In the genomic region with DNA sequence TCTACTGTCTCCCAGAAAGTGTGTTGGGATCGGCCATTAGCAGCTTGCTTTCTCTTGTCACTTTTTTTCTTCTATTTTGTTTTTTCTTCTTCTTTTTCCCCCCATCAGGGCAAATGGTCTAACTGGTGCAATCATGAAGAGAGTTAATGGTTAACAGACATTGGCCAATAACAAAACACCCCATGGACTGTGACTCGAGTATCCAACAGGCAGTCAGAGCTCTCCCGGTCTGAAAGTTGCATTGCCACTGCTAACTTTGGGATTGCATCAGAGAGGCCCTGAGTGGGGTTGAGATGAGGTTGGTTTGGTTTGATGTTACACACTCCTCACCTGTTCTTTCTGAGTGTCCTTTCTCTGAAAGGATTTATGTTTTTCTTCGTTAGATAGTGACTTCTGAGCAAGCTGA, we compare ENCODE assay signal across 17 cellular contexts. TPM values are rescaled to one million over a fixed set of nuclear protein-coding genes. Genes with fewer than 3 reads are reported as not detected.
DNase-seq lines count a peak whose midpoint lies in the region; ATAC-seq, FAIRE-seq and TF ChIP-seq lines count a peak whose summit lies in the region.
"Had no signal": no experiment of that assay in that cellular context is flagged by ENCODE, and none has a peak within 500 bp of the region (broad histone marks: within the 10 kb centered on the region; RNA-seq: fewer than 3 reads in every experiment).

No MANE protein-coding gene starts in this region.

- peak overlapping the region; percentile 96 to 98 for H3K27ac ChIP-seq in A549
- peak overlapping the region; percentile 82 to 96 (median 94) for H3K27ac ChIP-seq in right lobe of liver
- H3K27ac ChIP-seq: SK-N-MC, WERI-Rb-1 had no signal

- ATAC-seq in A549: peak; percentile 68 to 85
- ATAC-seq in right lobe of liver: peak; percentile 75 to 91 (median 83)
- ATAC-seq in GM18867 (IDR thresholded peaks at IDR 0.05; ENCODE audit: unreplicated experiment): no peak
- ATAC-seq in activated CD8-positive, alpha-beta memory T cell treated with anti-CD3 and anti-CD28 coated beads, Interleukin-2, amount 10 ng/mL, durations not matched to agents 7 days and 5 days: no peak
- ATAC-seq in HG03039 (IDR thresholded peaks at IDR 0.05; ENCODE audit: unreplicated experiment): no peak

- H3K4me1 Mint-ChIP-seq in activated CD8-positive, alpha-beta memory T cell treated with anti-CD3 and anti-CD28 coated beads, Interleukin-2, amount 10 ng/mL, durations not matched to agents 7 days and 5 days: peaks cover 2% of the 10 kb centered on the region
- H3K4me1 Mint-ChIP-seq: activated naive CD4-positive, alpha-beta T cell treated with anti-CD3 and anti-CD28 coated beads, Interleukin-2, amount 10 ng/mL, durations not matched to agents 7 days and 5 days had no signal

- H3K4me1 ChIP-seq in A549: peaks cover 87% of the 10 kb centered on the region
- H3K4me1 ChIP-seq in right lobe of liver: peaks cover 0 to 50% (median 15%) of the 10 kb centered on the region in 4 donors

- H3K9me3 Mint-ChIP-seq in activated CD8-positive, alpha-beta memory T cell treated with anti-CD3 and anti-CD28 coated beads, Interleukin-2, amount 10 ng/mL, durations not matched to agents 7 days and 5 days (ENCODE audit: low read depth): no peaks in the 10 kb centered on the region
- H3K9me3 Mint-ChIP-seq: activated naive CD4-positive, alpha-beta T cell treated with anti-CD3 and anti-CD28 coated beads, Interleukin-2, amount 10 ng/mL, durations not matched to agents 7 days and 5 days had no signal

- H3K36me3 ChIP-seq in right lobe of liver: peaks cover 0 to 4% (median 0%) of the 10 kb centered on the region in 4 donors

- CTCF ChIA-PET in A549 (lab: Yijun Ruan, JAX): interaction anchor here (1.1 to 4.8 kb wide), 8 partner anchors 12 to 394 kb away, joined by 3 to 21 read pairs (median 6); a partner anchor contains a TSS
- CTCF ChIA-PET in activated CD8-positive, alpha-beta memory T cell treated with anti-CD3 and anti-CD28 coated beads, Interleukin-2, amount 10 ng/mL, durations not matched to agents 7 days and 5 days (lab: Charles Lee): interaction anchor here (0.7 kb wide), 1 partner anchor 197 kb away, joined by 3 read pairs; no protein-coding TSS in a partner anchor

- TF ChIP-seq EP300 in A549 (IDR thresholded peaks at IDR 0.05): peak; percentile 80 to 82; a peak in 3 of 5 replicates

- H3K4me3 Mint-ChIP-seq in activated CD8-positive, alpha-beta memory T cell treated with anti-CD3 and anti-CD28 coated beads, Interleukin-2, amount 10 ng/mL, durations not matched to agents 7 days and 5 days: no peak overlapping the region
- H3K4me3 Mint-ChIP-seq: activated naive CD4-positive, alpha-beta T cell treated with anti-CD3 and anti-CD28 coated beads, Interleukin-2, amount 10 ng/mL, durations not matched to agents 7 days and 5 days had no signal

- H3K36me3 Mint-ChIP-seq in activated CD8-positive, alpha-beta memory T cell treated with anti-CD3 and anti-CD28 coated beads, Interleukin-2, amount 10 ng/mL, durations not matched to agents 7 days and 5 days: peaks cover 18% of the 10 kb centered on the region

- POLR2A ChIA-PET in A549 (lab: Yijun Ruan, JAX): interaction anchor here (1.1 to 1.9 kb wide), 6 partner anchors 13 to 394 kb away, joined by 3 to 11 read pairs (median 4); a partner anchor contains a TSS

- H3K9me3 ChIP-seq in A549: no peaks in the 10 kb centered on the region
- H3K9me3 ChIP-seq in right lobe of liver: no peaks in the 10 kb centered on the region

- TF ChIP-seq CTCF in A549 (IDR thresholded peaks at IDR 0.05) (no peak), right lobe of liver (IDR thresholded peaks at IDR 0.05) (no peak)

- H3K4me3 ChIP-seq in A549 (peak overlapping the region; percentile 21; the same call in 2 of the 3 replicates), right lobe of liver (peak overlapping the region in 2 of 3 donors; percentile 13 to 33)
- H3K4me3 ChIP-seq: SK-N-MC had no signal

- no peaks in the 10 kb centered on the region for H3K27me3 ChIP-seq in right lobe of liver

- intact Hi-C loops in right lobe of liver (cut with DNase I): no loop called here

- peak overlapping the region; percentile 90 for H3K4me2 ChIP-seq in A549

- 26% methylated on average over 4 of the region's 4 CpGs for WGBS in A549 (ENCODE audit: missing lambda C conversion rate)
- 29% methylated on average over 4 of the region's 4 CpGs for WGBS in right lobe of liver (ENCODE audit: insufficient coverage, low coverage, low lambda C conversion rate, missing lambda C conversion rate)

- H3K27ac Mint-ChIP-seq in activated CD8-positive, alpha-beta memory T cell treated with anti-CD3 and anti-CD28 coated beads, Interleukin-2, amount 10 ng/mL, durations not matched to agents 7 days and 5 days: no peak overlapping the region
- H3K27ac Mint-ChIP-seq: progenitor cell of endocrine pancreas had no signal

- no peaks in the 10 kb centered on the region for H3K27me3 Mint-ChIP-seq in activated CD8-positive, alpha-beta memory T cell treated with anti-CD3 and anti-CD28 coated beads, Interleukin-2, amount 10 ng/mL, durations not matched to agents 7 days and 5 days
- H3K27me3 Mint-ChIP-seq: activated naive CD4-positive, alpha-beta T cell treated with anti-CD3 and anti-CD28 coated beads, Interleukin-2, amount 10 ng/mL, durations not matched to agents 7 days and 5 days; progenitor cell of endocrine pancreas had no signal

- TF ChIP-seq POLR2A in A549 (IDR thresholded peaks at IDR 0.05; ENCODE audit: low read length) (no peak), right lobe of liver (IDR thresholded peaks at IDR 0.05) (peak; percentile 57)

- FAIRE-seq in A549 (lab: Jason Lieb, UNC): no peak
- FAIRE-seq: colon had no signal

- TF ChIP-seq RAD21 in A549 (conservative IDR thresholded peaks at IDR 0.05 in 1 of 2, IDR thresholded peaks at IDR 0.05 in 1 of 2): peak in 1 of 2 experiments; percentile 28; a peak in 1 of 5 replicates

- DNase-seq in A549 (ENCODE audit: low read depth in 1 of 2, low spot score in 1 of 2) (peak; percentile 73 to 87), LoVo (ENCODE audit: low spot score) (peak; percentile 57), dedifferentiated amniotic fluid mesenchymal stem cell (ENCODE audit: extremely low spot score) (peak; percentile 67), right lobe of liver (peak; percentile 42 to 88 (median 78)), HuH-7.5 (ENCODE audit: low spot score) (no peak)
- no peak for DNase-seq in activated CD8-positive, alpha-beta memory T cell treated with anti-CD3 and anti-CD28 coated beads, Interleukin-2, amount 10 ng/mL, durations not matched to agents 7 days and 5 days
- DNase-seq: activated naive CD4-positive, alpha-beta T cell treated with anti-CD3 and anti-CD28 coated beads, Interleukin-2, amount 10 ng/mL, durations not matched to agents 7 days and 5 days; DMS79 treated with DMSO at 0.1 percent for 48 hours; Kasumi-1; NCI-H2081; stimulated activated CD4-positive, alpha-beta T cell treated with anti-CD3 and anti-CD28 coated beads, Interleukin-1b, Interleukin-23, amount 100 ng/mL, for 48 hours; WERI-Rb-1 had no signal

TF ChIP-seq in A549, 52 proteins besides CTCF, POLR2A, EP300 and RAD21 (continues in another document):
- no peak for TF ChIP-seq CHD2 (IDR thresholded peaks at IDR 0.05; ENCODE audit: low read length, partially characterized antibody)
- peak in 1 of 2 experiments; percentile 94; a peak in 4 of 5 replicates for TF ChIP-seq JUN (IDR thresholded peaks at IDR 0.05)
- no peak for TF ChIP-seq MAZ (IDR thresholded peaks at IDR 0.05; ENCODE audit: borderline replicate concordance, low read depth, low read length)
- TF ChIP-seq, protein P1, sequence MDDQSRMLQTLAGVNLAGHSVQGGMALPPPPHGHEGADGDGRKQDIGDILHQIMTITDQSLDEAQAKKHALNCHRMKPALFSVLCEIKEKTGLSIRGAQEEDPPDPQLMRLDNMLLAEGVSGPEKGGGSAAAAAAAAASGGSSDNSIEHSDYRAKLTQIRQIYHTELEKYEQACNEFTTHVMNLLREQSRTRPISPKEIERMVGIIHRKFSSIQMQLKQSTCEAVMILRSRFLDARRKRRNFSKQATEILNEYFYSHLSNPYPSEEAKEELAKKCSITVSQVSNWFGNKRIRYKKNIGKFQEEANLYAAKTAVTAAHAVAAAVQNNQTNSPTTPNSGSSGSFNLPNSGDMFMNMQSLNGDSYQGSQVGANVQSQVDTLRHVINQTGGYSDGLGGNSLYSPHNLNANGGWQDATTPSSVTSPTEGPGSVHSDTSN (IDR thresholded peaks at IDR 0.05): no peak
- TF ChIP-seq JUNB (IDR thresholded peaks at IDR 0.05): peak; percentile 50; the same call in 1 of the 2 replicates
- TF ChIP-seq NPAS2 (CRISPR knock-in tag; IDR thresholded peaks at IDR 0.05; ENCODE audit: borderline replicate concordance): no peak
- TF ChIP-seq RNF2 (IDR thresholded peaks at IDR 0.05; ENCODE audit: borderline replicate concordance, low read depth): no peak
- no peak for TF ChIP-seq MYC (IDR thresholded peaks at IDR 0.05; ENCODE audit: borderline replicate concordance, low read length)
- no peak for TF ChIP-seq GATA3 (IDR thresholded peaks at IDR 0.05; ENCODE audit: borderline replicate concordance)
- no peak for TF ChIP-seq RARB (CRISPR knock-in tag; IDR thresholded peaks at IDR 0.05)
- TF ChIP-seq CBX8 (IDR thresholded peaks at IDR 0.05): no peak
- no peak for TF ChIP-seq HDAC2 (IDR thresholded peaks at IDR 0.05)
- no peak for TF ChIP-seq HOXB5 (CRISPR knock-in tag; IDR thresholded peaks at IDR 0.05)
- TF ChIP-seq ZC3H11A (IDR thresholded peaks at IDR 0.05): no peak
- peak; percentile 95 to 98 for TF ChIP-seq CEBPB (IDR thresholded peaks at IDR 0.05)
- no peak for TF ChIP-seq BHLHE40 (IDR thresholded peaks at IDR 0.05; ENCODE audit: low read depth, low read length)
- no peak for TF ChIP-seq ESRRA (IDR thresholded peaks at IDR 0.05; ENCODE audit: borderline replicate concordance, low read length)

RNA-seq across cellular contexts. Expression of a gene that starts 12.9 kb away (rescaled TPM):
- polyA plus RNA-seq in A549 (2011; rRNA removed) (8.5 and 9.1 TPM in 2 replicates), A549 (2017; fragmentation: RNase III; extraction: RNeasy Plus Mini Kit Qiagen cat#74134 plus additional on column Dnase treatment) (7.0 to 8.4 TPM (median 7.2 TPM) in 3 replicates)
- 5.2 and 7.8 TPM in 2 replicates for polyA plus RNA-seq in A549 (2012; cell fraction: cytosol; rRNA removed)
- polyA plus RNA-seq in A549 (2012; cell fraction: nucleus; rRNA removed): 14.1 and 16.3 TPM in 2 replicates
- polyA minus RNA-seq in A549 (2011; rRNA and poly(A)+ RNA removed): 7.2 and 8.8 TPM in 2 replicates
- total RNA-seq in right lobe of liver: 10 to 100 TPM in 3 of 6 experiments, 1 to 10 TPM in 3; 2.0 to 14.5 (median 9.1) TPM
- 1 to 10 TPM; 1.4 to 1.8 TPM for total RNA-seq in activated CD8-positive, alpha-beta memory T cell treated with anti-CD3 and anti-CD28 coated beads, Interleukin-2, amount 10 ng/mL, durations not matched to agents 7 days and 5 days

Comparison
In these comparisons a context has a peak if more than half of its experiments do, and no peak if none do; other contexts are left out.
1. ATAC-seq: peak in A549 (2 of 2) and right lobe of liver (4 of 4); none in GM18867 (single experiment), activated CD8-positive, alpha-beta memory T cell treated with anti-CD3 and anti-CD28 coated beads, Interleukin-2, amount 10 ng/mL, durations not matched to agents 7 days and 5 days (single experiment) and HG03039 (single experiment).
2. DNase-seq: peak in A549 (2 of 2), LoVo (single experiment), dedifferentiated amniotic fluid mesenchymal stem cell (single experiment) and right lobe of liver (3 of 3); none in activated CD8-positive, alpha-beta memory T cell treated with anti-CD3 and anti-CD28 coated beads, Interleukin-2, amount 10 ng/mL, durations not matched to agents 7 days and 5 days (single experiment) and HuH-7.5 (single experiment).